In the genomic region with DNA sequence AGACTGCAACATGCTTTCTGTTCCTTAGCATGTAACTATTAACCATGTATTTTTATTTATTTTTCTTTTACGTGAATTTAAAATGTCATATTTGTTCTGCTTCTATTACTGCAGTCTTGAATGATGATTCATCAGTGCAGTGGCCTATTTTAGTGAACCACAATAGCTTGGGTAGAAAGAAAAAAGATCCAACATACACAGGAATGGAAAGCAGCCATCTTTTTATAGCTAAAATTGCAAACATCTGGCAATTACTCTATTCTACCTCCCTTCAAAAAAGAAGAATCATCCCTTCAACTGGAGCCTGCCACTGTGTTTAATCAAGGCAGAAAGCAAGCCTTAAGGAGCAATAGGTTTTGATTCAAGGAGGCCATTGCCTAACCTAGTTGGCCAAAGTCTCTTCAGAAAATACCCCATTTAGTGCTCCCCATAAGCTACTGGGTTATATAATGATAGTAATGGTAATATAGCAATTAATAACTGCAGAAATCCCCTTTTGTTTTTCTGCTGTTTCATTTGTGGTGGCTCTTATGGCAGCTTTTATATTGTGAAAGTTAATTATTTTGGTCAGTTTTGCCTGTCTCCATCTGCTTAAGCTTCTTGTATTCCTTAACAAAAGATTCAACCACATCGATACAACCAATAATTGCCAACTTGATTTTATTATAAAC, we compare ENCODE assay signal across 9 cellular contexts.
DNase-seq lines count a peak whose midpoint lies in the region; ATAC-seq and TF ChIP-seq lines count a peak whose summit lies in the region.
"Had no signal": no experiment of that assay in that cellular context is flagged by ENCODE, and none has a peak within 500 bp of the region (broad histone marks: within the 10 kb centered on the region; RNA-seq: fewer than 3 reads in every experiment).

No MANE protein-coding gene starts in this region.

- no peak overlapping the region for H3K4me3 ChIP-seq in esophagus squamous epithelium
- no peak overlapping the region for H3K4me3 ChIP-seq in vagina

- intact Hi-C loops in Right ventricle myocardium superior (cut with DNase I) (no loop called here), Right ventricle myocardium inferior (cut with DNase I) (no loop called here), esophagus squamous epithelium (cut with DNase I) (no loop called here), vagina (cut with DNase I) (no loop called here)

- ATAC-seq in Right ventricle myocardium superior (ENCODE audit: poor library complexity), result peak; percentile 36
- no peak for ATAC-seq in Right ventricle myocardium inferior
- ATAC-seq in HG03571 (IDR thresholded peaks at IDR 0.05; ENCODE audit: unreplicated experiment), result peak; percentile 36

- H3K27me3 ChIP-seq in esophagus squamous epithelium, result no peaks in the 10 kb centered on the region
- H3K27me3 ChIP-seq in vagina, result no peaks in the 10 kb centered on the region

- H3K36me3 ChIP-seq in esophagus squamous epithelium, result no peaks in the 10 kb centered on the region
- H3K36me3 ChIP-seq in vagina, result no peaks in the 10 kb centered on the region

- no peak for DNase-seq in Right ventricle myocardium superior
- DNase-seq in Right ventricle myocardium inferior (ENCODE audit: missing footprints), result no peak
- DNase-seq in esophagus squamous epithelium (lab: John Stamatoyannopoulos, UW), result no peak
- no peak for DNase-seq in vagina (ENCODE audit: extremely low spot score in 2 of 2)
- DNase-seq in amygdala (lab: John Stamatoyannopoulos, UW), result no peak
- DNase-seq in NCI-H1105 (lab: John Stamatoyannopoulos, UW), result no peak
- no peak for DNase-seq in RPMI8226
- DNase-seq: T1000 had no signal

- TF ChIP-seq POLR2A in esophagus squamous epithelium (IDR thresholded peaks at IDR 0.05), result no peak
- no peak for TF ChIP-seq POLR2A in vagina (IDR thresholded peaks at IDR 0.05)

- peak overlapping the region in 3 of 4 donors; percentile 34 to 59 (median 47) for H3K27ac ChIP-seq in esophagus squamous epithelium
- peak overlapping the region; percentile 15 for H3K27ac ChIP-seq in vagina

- TF ChIP-seq CTCF in esophagus squamous epithelium (IDR thresholded peaks at IDR 0.05) (no peak), vagina (IDR thresholded peaks at IDR 0.05) (no peak)

- peaks cover 11 to 23% (median 14%) of the 10 kb centered on the region in 3 donors for H3K4me1 ChIP-seq in esophagus squamous epithelium
- H3K4me1 ChIP-seq in vagina, result peaks cover 20% of the 10 kb centered on the region

- 45 to 66% methylated on average over 2 of the region's 2 CpGs for WGBS in esophagus squamous epithelium, 2 donors

- no peaks in the 10 kb centered on the region for H3K9me3 ChIP-seq in esophagus squamous epithelium
- no peaks in the 10 kb centered on the region for H3K9me3 ChIP-seq in vagina
